Comparison of ENCODE assay signal across 8 cellular contexts in the genomic region with DNA sequence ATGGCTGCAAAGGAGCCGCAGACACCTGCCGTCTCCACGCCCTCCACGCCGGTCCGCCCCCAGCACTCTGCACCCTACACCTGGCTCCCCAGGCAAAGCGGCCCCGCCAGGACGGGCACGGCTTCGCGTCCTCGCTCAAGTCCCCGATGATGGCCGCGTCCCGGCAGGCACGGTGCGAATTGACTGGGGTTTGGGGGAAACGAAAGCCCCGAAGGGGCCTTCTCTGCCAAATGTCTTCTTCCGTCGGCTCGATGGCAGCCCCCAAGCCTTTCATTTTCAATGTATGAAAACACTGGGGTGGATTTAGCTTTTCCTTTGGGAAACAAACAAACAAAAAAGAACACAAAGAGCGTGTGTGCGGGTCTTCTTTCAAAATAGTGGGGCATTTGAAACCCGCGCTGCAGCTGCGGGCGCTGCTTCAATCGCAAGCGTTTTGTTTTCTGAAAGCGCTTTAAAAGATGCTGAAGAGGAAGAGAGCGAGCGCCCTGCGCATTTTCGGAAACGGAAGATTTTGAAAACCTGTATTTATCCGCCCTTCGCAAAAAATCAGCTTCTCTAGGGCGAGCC.
DNase-seq lines count a peak whose midpoint lies in the region; ATAC-seq, FAIRE-seq and TF ChIP-seq lines count a peak whose summit lies in the region.

No MANE protein-coding gene starts in this region.

- H3K36me3 Mint-ChIP-seq in astrocyte (ENCODE audit: low read depth, unreplicated experiment): no peaks in the 10 kb centered on the region

- H3K9ac ChIP-seq in astrocyte (ENCODE audit: low read length): peak overlapping the region; percentile 13

- H3K4me1 Mint-ChIP-seq in astrocyte (ENCODE audit: low read depth, unreplicated experiment): no peaks in the 10 kb centered on the region

- H3K4me3 Mint-ChIP-seq in astrocyte (ENCODE audit: unreplicated experiment): peak overlapping the region; percentile 82

- no peak overlapping the region for H3K27ac Mint-ChIP-seq in astrocyte (ENCODE audit: unreplicated experiment)

- peak; percentile 91 for DNase-seq in COLO668 (lab: John Stamatoyannopoulos, UW; ENCODE audit: unreplicated experiment)
- DNase-seq in NCI-H128 (lab: John Stamatoyannopoulos, UW; ENCODE audit: unreplicated experiment): peak; percentile 67
- DNase-seq in astrocyte (ENCODE audit: low read depth): peak; percentile 8
- DNase-seq in iPS-NIHi7 (ENCODE audit: extremely low spot score): peak; percentile 66
- DNase-seq in stimulated activated CD8-positive, alpha-beta memory T cell treated with anti-CD3 and anti-CD28 coated beads, Interleukin-15, amount 100 ng/mL, for 24 hours (ENCODE audit: low read depth): peak; percentile 0
- no peak for DNase-seq in H54 (ENCODE audit: insufficient read length, low spot score)
- DNase-seq in COLO829 (ENCODE audit: low spot score): no peak

- no peaks in the 10 kb centered on the region for H3K79me2 ChIP-seq in astrocyte (ENCODE audit: insufficient read depth, low read length)

- H3K27me3 ChIP-seq in astrocyte (ENCODE audit: insufficient read depth, low read length): peaks cover 44% of the 10 kb centered on the region

- H3K4me1 ChIP-seq in astrocyte (ENCODE audit: insufficient read depth, low read length): peaks cover 6% of the 10 kb centered on the region

- H3K27me3 Mint-ChIP-seq in astrocyte (ENCODE audit: low read depth, unreplicated experiment): peaks cover 30% of the 10 kb centered on the region

- peak overlapping the region; percentile 46 for H2AFZ ChIP-seq in astrocyte (ENCODE audit: low read depth, low read length)

- peak overlapping the region; percentile 55 for H3K4me3 ChIP-seq in astrocyte (ENCODE audit: insufficient read depth, low read depth, low read length)

- no peaks in the 10 kb centered on the region for H3K9me3 ChIP-seq in astrocyte (ENCODE audit: insufficient read depth, low read depth, low read length)

- ATAC-seq in HG02938 (IDR thresholded peaks at IDR 0.05; ENCODE audit: unreplicated experiment): no peak

- no peaks in the 10 kb centered on the region for H4K20me1 ChIP-seq in astrocyte (ENCODE audit: insufficient read depth, low read length)

- no peak for TF ChIP-seq POLR2A in H54 (IDR thresholded peaks at IDR 0.05; ENCODE audit: low read depth, low read length)

- H3K9me3 Mint-ChIP-seq in astrocyte (ENCODE audit: unreplicated experiment): no peaks in the 10 kb centered on the region

- H3K4me2 ChIP-seq in astrocyte (ENCODE audit: low read length): peak overlapping the region; percentile 90

- no peak overlapping the region for H3K27ac ChIP-seq in astrocyte (ENCODE audit: low read depth, low read length)

- no peaks in the 10 kb centered on the region for H3K36me3 ChIP-seq in astrocyte (ENCODE audit: insufficient read depth, low read length)

- no peak for TF ChIP-seq CTCF in astrocyte (IDR thresholded peaks at IDR 0.05; ENCODE audit: insufficient read depth, low read depth, low read length)

- FAIRE-seq in astrocyte (lab: Jason Lieb, UNC) (no peak), H54 (lab: Jason Lieb, UNC) (no peak)

Comparison
In these comparisons a context has a peak if more than half of its experiments do, and no peak if none do; other contexts are left out.
1. DNase-seq: peak in COLO668 (single experiment), NCI-H128 (single experiment), astrocyte (single experiment), iPS-NIHi7 (single experiment) and stimulated activated CD8-positive, alpha-beta memory T cell treated with anti-CD3 and anti-CD28 coated beads, Interleukin-15, amount 100 ng/mL, for 24 hours (single experiment); none in H54 (single experiment) and COLO829 (single experiment).